Comparison of ENCODE assay signal across 11 cellular contexts in genomic region chr12:109946913-109947312, GRCh38. TPM values are rescaled to one million over a fixed set of nuclear protein-coding genes. Genes with fewer than 3 reads are reported as not detected.
A peak's percentile ranks its signal among the peaks of the same experiment; 100 is the strongest.
DNase-seq lines count a peak whose midpoint lies in the region; ATAC-seq and TF ChIP-seq lines count a peak whose summit lies in the region.
"Had no signal": no experiment of that assay in that cellular context is flagged by ENCODE, and none has a peak within 500 bp of the region (broad histone marks: within the 10 kb centered on the region; RNA-seq: fewer than 3 reads in every experiment).

No MANE protein-coding gene starts in this region.

- no peak overlapping the region for H3K23ac ChIP-seq in H9 (ENCODE audit: insufficient read length, low read depth, low read length)

- no peak overlapping the region for H2AFZ ChIP-seq in H9 (ENCODE audit: low read length)

- no peak overlapping the region for H4K91ac ChIP-seq in H9 (ENCODE audit: insufficient read length, low read depth, low read length)

- peak overlapping the region in 1 of 2 experiments; percentile 33; a peak in 3 of 5 replicates for H3K4me3 Mint-ChIP-seq in H9
- peak overlapping the region; percentile 12 for H3K4me3 Mint-ChIP-seq in activated T-helper 1 cell treated with anti-CD3 and anti-CD28 coated beads, Interleukin-12 subunit alpha, Interleukin-12 subunit beta, Interleukin-2, Interleukin-4 antibody, amounts not matched to agents 30 ng/mL and 10 ng/mL and 1 ng/mL, durations not matched to agents 14 hours and 24 hours and 36 hours

- H3K18ac ChIP-seq in H9 (ENCODE audit: insufficient read length, low read depth, low read length), result no peak overlapping the region

- H3T11ph ChIP-seq in H9 (ENCODE audit: low read length), result no peak overlapping the region

- H3K4me3 ChIP-seq in iPS-18a (ENCODE audit: low read length) (no peak overlapping the region), sigmoid colon (no peak overlapping the region), H7 (ENCODE audit: insufficient read depth, low read depth, low read length) (no peak overlapping the region)
- H3K4me3 ChIP-seq: ovary had no signal

- no peak overlapping the region for H2BK12ac ChIP-seq in H9 (ENCODE audit: insufficient read length, low read depth, low read length)

- no CpG with 5 or more reads among the region's 9 CpGs for WGBS in H9 (ENCODE audit: extremely low coverage, insufficient read length, low lambda C conversion rate)
- WGBS in sigmoid colon, 2 donors, result 95 to 96% methylated on average over 9 of the region's 9 CpGs

- H4K20me1 ChIP-seq in H9 (ENCODE audit: control insufficient read depth, insufficient read depth, insufficient read length), result no peaks in the 10 kb centered on the region

- no peak overlapping the region for H2BK120ac ChIP-seq in H9 (ENCODE audit: low read depth, low read length, poor library complexity, severe bottlenecking)

- no peaks in the 10 kb centered on the region for H3K27me3 Mint-ChIP-seq in H9 (ENCODE audit: low read depth)
- H3K27me3 Mint-ChIP-seq in activated T-helper 1 cell treated with anti-CD3 and anti-CD28 coated beads, Interleukin-12 subunit alpha, Interleukin-12 subunit beta, Interleukin-2, Interleukin-4 antibody, amounts not matched to agents 30 ng/mL and 10 ng/mL and 1 ng/mL, durations not matched to agents 14 hours and 24 hours and 36 hours (ENCODE audit: insufficient read depth), result no peaks in the 10 kb centered on the region

- H2BK15ac ChIP-seq in H9 (ENCODE audit: low read depth, low read length), result no peak overlapping the region

- peak overlapping the region; percentile 44 for H3K27ac ChIP-seq in H9 (ENCODE audit: insufficient read length, low read depth, low read length)
- H3K27ac ChIP-seq in iPS-18a (ENCODE audit: low read length), result peak overlapping the region; percentile 24
- peak overlapping the region; percentile 49 to 77 (median 71) for H3K27ac ChIP-seq in sigmoid colon
- H3K27ac ChIP-seq: VCaP had no signal

- no peak overlapping the region for H3K14ac ChIP-seq in H9 (ENCODE audit: insufficient read depth, low read length)

- no peak overlapping the region for H3K4ac ChIP-seq in H9 (ENCODE audit: low read depth, low read length)

- TF ChIP-seq POLR2A in sigmoid colon (IDR thresholded peaks at IDR 0.05), result no peak

- no peak overlapping the region for H4K8ac ChIP-seq in H9 (replicated peaks; ENCODE audit: insufficient read length, low read depth, low read length)

- no peak overlapping the region for H2BK5ac ChIP-seq in H9 (ENCODE audit: insufficient read length, low read length)

- H3K9me3 ChIP-seq in H9 (ENCODE audit: control insufficient read depth, low read depth, low read length), result no peaks in the 10 kb centered on the region
- no peaks in the 10 kb centered on the region for H3K9me3 ChIP-seq in iPS-18a (ENCODE audit: control insufficient read depth, low read depth, low read length)
- no peaks in the 10 kb centered on the region for H3K9me3 ChIP-seq in sigmoid colon
- H3K9me3 ChIP-seq: ovary had no signal

- H3K27ac Mint-ChIP-seq in H9, result peak overlapping the region; percentile 85 to 92 (median 88)
- H3K27ac Mint-ChIP-seq in activated T-helper 1 cell treated with anti-CD3 and anti-CD28 coated beads, Interleukin-12 subunit alpha, Interleukin-12 subunit beta, Interleukin-2, Interleukin-4 antibody, amounts not matched to agents 30 ng/mL and 10 ng/mL and 1 ng/mL, durations not matched to agents 14 hours and 24 hours and 36 hours, result peak overlapping the region; percentile 64

- H2AK5ac ChIP-seq in H9 (ENCODE audit: insufficient read length, low read length), result no peak overlapping the region

- H3K4me2 ChIP-seq in H9 (ENCODE audit: insufficient read depth, insufficient read length, low read length), result peak overlapping the region; percentile 2

- H3K79me1 ChIP-seq in H9 (ENCODE audit: insufficient read depth, low read depth, low read length, poor library complexity, severe bottlenecking), result no peaks in the 10 kb centered on the region

- no peak for ATAC-seq in HG03196 (IDR thresholded peaks at IDR 0.05; ENCODE audit: unreplicated experiment)

- no peak for TF ChIP-seq EP300 in sigmoid colon (IDR thresholded peaks at IDR 0.05)

- peaks cover 30 to 33% of the 10 kb centered on the region in 2 experiments for H3K4me1 Mint-ChIP-seq in H9
- H3K4me1 Mint-ChIP-seq in activated T-helper 1 cell treated with anti-CD3 and anti-CD28 coated beads, Interleukin-12 subunit alpha, Interleukin-12 subunit beta, Interleukin-2, Interleukin-4 antibody, amounts not matched to agents 30 ng/mL and 10 ng/mL and 1 ng/mL, durations not matched to agents 14 hours and 24 hours and 36 hours (ENCODE audit: low read depth), result peaks cover 27% of the 10 kb centered on the region

- H3K79me2 ChIP-seq in H9 (ENCODE audit: insufficient read depth, low read length), result no peaks in the 10 kb centered on the region

- H3K9ac ChIP-seq in H9 (ENCODE audit: extremely low read depth, insufficient read length, low read length) (no peak overlapping the region), iPS-18a (ENCODE audit: low read length) (peak overlapping the region; percentile 16)

- peaks cover 3 to 33% (median 20%) of the 10 kb centered on the region in 3 experiments; a peak in 4 of 7 replicates for H3K36me3 Mint-ChIP-seq in H9 (ENCODE audit: insufficient read depth in 1 of 3, low read depth in 3 of 3)
- H3K36me3 Mint-ChIP-seq in activated T-helper 1 cell treated with anti-CD3 and anti-CD28 coated beads, Interleukin-12 subunit alpha, Interleukin-12 subunit beta, Interleukin-2, Interleukin-4 antibody, amounts not matched to agents 30 ng/mL and 10 ng/mL and 1 ng/mL, durations not matched to agents 14 hours and 24 hours and 36 hours (ENCODE audit: low read depth), result peaks cover 37% of the 10 kb centered on the region

- H3K4me1 ChIP-seq in H9 (ENCODE audit: insufficient read depth, low read length), result peaks cover 9% of the 10 kb centered on the region; the same call in 1 of the 2 replicates
- H3K4me1 ChIP-seq in iPS-18a (ENCODE audit: control insufficient read depth, low read depth, low read length), result peaks cover 25% of the 10 kb centered on the region
- H3K4me1 ChIP-seq in sigmoid colon, result peaks cover 0 to 63% (median 52%) of the 10 kb centered on the region in 4 donors

- H3K56ac ChIP-seq in H9 (ENCODE audit: insufficient read length, low read depth, low read length), result no peak overlapping the region

- H3K36me3 ChIP-seq in iPS-18a (ENCODE audit: control insufficient read depth, low read depth, low read length) (peaks cover 21% of the 10 kb centered on the region), sigmoid colon (peaks cover 0 to 30% (median 2%) of the 10 kb centered on the region in 4 donors), H7 (replicated peaks; ENCODE audit: control insufficient read depth, insufficient read depth, low read length) (peaks cover 5% of the 10 kb centered on the region)
- H3K36me3 ChIP-seq: ovary had no signal

- no peak overlapping the region for H4K5ac ChIP-seq in H9 (ENCODE audit: insufficient read length, low read depth, low read length)

- TF ChIP-seq CTCF in H9 (conservative IDR thresholded peaks at IDR 0.05), result no peak
- no peak for TF ChIP-seq CTCF in sigmoid colon (IDR thresholded peaks at IDR 0.05)

- no peaks in the 10 kb centered on the region for H3K9me3 Mint-ChIP-seq in H9
- H3K9me3 Mint-ChIP-seq in activated T-helper 1 cell treated with anti-CD3 and anti-CD28 coated beads, Interleukin-12 subunit alpha, Interleukin-12 subunit beta, Interleukin-2, Interleukin-4 antibody, amounts not matched to agents 30 ng/mL and 10 ng/mL and 1 ng/mL, durations not matched to agents 14 hours and 24 hours and 36 hours, result no peaks in the 10 kb centered on the region

- DNase-seq in H9 (no peak), sigmoid colon (no peak), H4 (ENCODE audit: low spot score) (no peak), H7 (no peak)
- DNase-seq in activated T-helper 1 cell treated with anti-CD3 and anti-CD28 coated beads, Interleukin-12 subunit alpha, Interleukin-12 subunit beta, Interleukin-2, Interleukin-4 antibody, amounts not matched to agents 30 ng/mL and 10 ng/mL and 1 ng/mL, durations not matched to agents 14 hours and 24 hours and 36 hours (ENCODE audit: low spot score), result no peak
- DNase-seq in stimulated activated CD4-positive, alpha-beta T cell treated with anti-CD3 and anti-CD28 coated beads, Interleukin-4, amount 100 ng/mL, for 24 hours, result no peak
- DNase-seq: NCI-H1092 had no signal

- intact Hi-C loops in activated T-helper 1 cell treated with anti-CD3 and anti-CD28 coated beads, Interleukin-12 subunit alpha, Interleukin-12 subunit beta, Interleukin-2, Interleukin-4 antibody, amounts not matched to agents 30 ng/mL and 10 ng/mL and 1 ng/mL, durations not matched to agents 14 hours and 24 hours and 36 hours (cut with micrococcal nuclease), result no loop called here
- intact Hi-C loops in sigmoid colon (cut with DNase I), result no loop called here

- no peak overlapping the region for H2BK20ac ChIP-seq in H9 (ENCODE audit: low read depth, low read length, poor library complexity, severe bottlenecking)

- H3K27me3 ChIP-seq in H9 (ENCODE audit: insufficient read depth, low read length), result no peaks in the 10 kb centered on the region
- H3K27me3 ChIP-seq in iPS-18a (ENCODE audit: control insufficient read depth, insufficient read depth, low read length), result no peaks in the 10 kb centered on the region
- no peaks in the 10 kb centered on the region for H3K27me3 ChIP-seq in sigmoid colon
- no peaks in the 10 kb centered on the region for H3K27me3 ChIP-seq in H7 (ENCODE audit: control insufficient read depth, insufficient read depth, low read length)
- H3K27me3 ChIP-seq: ovary had no signal

- peaks cover 3% of the 10 kb centered on the region for H3K23me2 ChIP-seq in H9 (ENCODE audit: insufficient read length, low read depth, low read length, poor library complexity, severe bottlenecking)

RNA-seq across cellular contexts. Expression of gene TCHP, which starts 46.8 kb away (rescaled TPM):
- total RNA-seq in H9 (2021) (12.6 and 13.3 TPM in 2 replicates), sigmoid colon (10 to 100 TPM; 12.8 to 42.9 (median 16.3) TPM)
- total RNA-seq in activated T-helper 1 cell treated with anti-CD3 and anti-CD28 coated beads, Interleukin-12 subunit alpha, Interleukin-12 subunit beta, Interleukin-2, Interleukin-4 antibody, amounts not matched to agents 30 ng/mL and 10 ng/mL and 1 ng/mL, durations not matched to agents 14 hours and 24 hours and 36 hours, result 30.4 and 31.1 TPM in 2 replicates
- polyA plus RNA-seq in sigmoid colon, result 10 to 100 TPM; 12.5 to 18.1 (median 13.8) TPM
- total RNA-seq in H4 (2014; rRNA removed; shearing (Covaris generic)), result 10.9 and 11.8 TPM in 2 replicates
- 13.3 and 16.4 TPM in 2 replicates for total RNA-seq in H7 (2014; rRNA removed; shearing (Covaris generic))

RNA-seq across cellular contexts. Expression of gene GIT2, which starts 49.3 kb away (rescaled TPM):
- total RNA-seq in H9 (2021) (25.0 and 27.0 TPM in 2 replicates), sigmoid colon (10 to 100 TPM; 26.7 to 54.6 (median 35.1) TPM)
- 86.2 and 87.5 TPM in 2 replicates for total RNA-seq in activated T-helper 1 cell treated with anti-CD3 and anti-CD28 coated beads, Interleukin-12 subunit alpha, Interleukin-12 subunit beta, Interleukin-2, Interleukin-4 antibody, amounts not matched to agents 30 ng/mL and 10 ng/mL and 1 ng/mL, durations not matched to agents 14 hours and 24 hours and 36 hours
- polyA plus RNA-seq in sigmoid colon, result 10 to 100 TPM in 1 of 3 donors, 1 to 10 TPM in 2; 6.0 to 25.2 (median 7.9) TPM
- 13.6 and 14.7 TPM in 2 replicates for total RNA-seq in H4 (2014; rRNA removed; shearing (Covaris generic))
- total RNA-seq in H7 (2014; rRNA removed; shearing (Covaris generic)), result 16.3 and 22.7 TPM in 2 replicates

RNA-seq across cellular contexts. Expression of gene ANKRD13A, which starts 52.3 kb away (rescaled TPM):
- total RNA-seq in H9 (2021) (18.0 and 19.1 TPM in 2 replicates), sigmoid colon (10 to 100 TPM; 72.4 to 85.3 (median 76.0) TPM)
- total RNA-seq in activated T-helper 1 cell treated with anti-CD3 and anti-CD28 coated beads, Interleukin-12 subunit alpha, Interleukin-12 subunit beta, Interleukin-2, Interleukin-4 antibody, amounts not matched to agents 30 ng/mL and 10 ng/mL and 1 ng/mL, durations not matched to agents 14 hours and 24 hours and 36 hours, result 60.4 and 62.4 TPM in 2 replicates
- 10 to 100 TPM; 21.6 to 37.5 (median 31.3) TPM for polyA plus RNA-seq in sigmoid colon
- 33.0 and 38.7 TPM in 2 replicates for total RNA-seq in H4 (2014; rRNA removed; shearing (Covaris generic))
- total RNA-seq in H7 (2014; rRNA removed; shearing (Covaris generic)), result 24.6 and 25.9 TPM in 2 replicates
